Comparison of ENCODE assay signal across 10 cellular contexts in the genomic region with DNA sequence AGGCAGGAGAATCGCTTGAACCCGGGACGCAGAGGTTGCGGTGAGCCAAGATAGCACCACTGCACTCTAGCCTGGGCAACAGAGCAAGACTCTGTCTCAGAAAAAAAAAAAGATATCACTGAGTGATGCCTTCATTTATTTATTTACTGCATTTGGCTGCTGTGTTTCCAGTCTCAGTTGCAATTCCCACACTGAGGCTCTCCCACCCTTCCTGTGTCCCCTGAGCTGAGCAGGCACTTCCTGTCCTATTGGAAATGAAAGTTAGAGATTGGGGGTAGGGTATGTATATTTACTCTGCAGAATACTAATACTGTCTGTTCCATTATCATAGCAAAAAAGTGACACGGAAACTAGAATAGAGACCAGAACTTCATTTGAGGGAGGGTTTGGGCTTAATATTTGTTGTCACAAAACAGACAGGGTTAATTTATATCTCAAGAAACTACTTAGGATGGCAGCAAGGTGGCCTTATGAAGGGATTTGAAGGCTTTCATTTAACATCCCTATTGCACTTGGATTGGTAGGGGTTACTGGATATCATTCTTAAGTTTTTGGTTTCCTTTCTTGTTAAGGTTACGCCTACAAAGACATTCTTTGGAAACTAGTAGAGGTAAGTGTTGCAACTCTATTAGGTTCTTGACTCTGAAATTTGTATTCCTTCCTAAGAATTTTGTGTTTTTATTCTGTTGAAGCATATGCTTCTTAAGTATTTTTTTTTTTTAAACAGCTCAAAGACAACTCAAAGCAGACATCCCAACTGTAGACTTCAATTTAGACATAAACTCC. TPM values are rescaled to one million over a fixed set of nuclear protein-coding genes. Genes with fewer than 3 reads are reported as not detected.
DNase-seq lines count a peak whose midpoint lies in the region; ATAC-seq and TF ChIP-seq lines count a peak whose summit lies in the region.
"Had no signal": no experiment of that assay in that cellular context is flagged by ENCODE, and none has a peak within 500 bp of the region (broad histone marks: within the 10 kb centered on the region; RNA-seq: fewer than 3 reads in every experiment).

No MANE protein-coding gene starts in this region.

- TF ChIP-seq CTCF in esophagus muscularis mucosa (IDR thresholded peaks at IDR 0.05) = no peak

- no peak for ATAC-seq in natural killer cell treated with Interleukin-12 subunit alpha and Interleukin-12 subunit beta and Interleukin-15 and Interleukin-18, amount 100 ng/mL, for 72 hours
- ATAC-seq in HG03135 (IDR thresholded peaks at IDR 0.05; ENCODE audit: unreplicated experiment) (no peak), GM18498 (IDR thresholded peaks at IDR 0.05; ENCODE audit: unreplicated experiment) (no peak), HG02970 (IDR thresholded peaks at IDR 0.05; ENCODE audit: low FRiP score, unreplicated experiment) (no peak)

- H3K9me3 ChIP-seq in esophagus muscularis mucosa = no peaks in the 10 kb centered on the region
- H3K9me3 ChIP-seq: BLaER1 had no signal

- TF ChIP-seq EP300 in Ishikawa (IDR thresholded peaks at IDR 0.05; ENCODE audit: borderline replicate concordance) (no peak), esophagus muscularis mucosa (IDR thresholded peaks at IDR 0.05) (peak; percentile 40)

- WGBS in esophagus muscularis mucosa = 73% methylated on average over 6 of the region's 6 CpGs

- no peaks in the 10 kb centered on the region for H3K27me3 Mint-ChIP-seq in natural killer cell treated with Interleukin-12 subunit alpha and Interleukin-12 subunit beta and Interleukin-15 and Interleukin-18, amount 100 ng/mL, for 72 hours

- H3K4me3 ChIP-seq in esophagus muscularis mucosa = peak overlapping the region; percentile 51 to 68 (median 62)
- H3K4me3 ChIP-seq: BLaER1 had no signal

- no peaks in the 10 kb centered on the region for H3K27me3 ChIP-seq in esophagus muscularis mucosa
- H3K27me3 ChIP-seq: BLaER1 had no signal

- peak overlapping the region; percentile 80 for H3K4me3 Mint-ChIP-seq in natural killer cell treated with Interleukin-12 subunit alpha and Interleukin-12 subunit beta and Interleukin-15 and Interleukin-18, amount 100 ng/mL, for 72 hours

- intact Hi-C loops in esophagus muscularis mucosa (cut with DNase I) = loop anchor here (2.0 kb wide), 2 partner anchors 109 to 117 kb away; no protein-coding TSS in a partner anchor

- no peak for TF ChIP-seq POLR2A in esophagus muscularis mucosa (IDR thresholded peaks at IDR 0.05; ENCODE audit: low read depth)

- peaks cover 21 to 30% of the 10 kb centered on the region in 2 donors for H3K4me1 Mint-ChIP-seq in natural killer cell treated with Interleukin-12 subunit alpha and Interleukin-12 subunit beta and Interleukin-15 and Interleukin-18, amount 100 ng/mL, for 72 hours (ENCODE audit: low read depth in 2 of 2)

- H3K9me3 Mint-ChIP-seq in natural killer cell treated with Interleukin-12 subunit alpha and Interleukin-12 subunit beta and Interleukin-15 and Interleukin-18, amount 100 ng/mL, for 72 hours = no peaks in the 10 kb centered on the region

- H3K36me3 Mint-ChIP-seq in natural killer cell treated with Interleukin-12 subunit alpha and Interleukin-12 subunit beta and Interleukin-15 and Interleukin-18, amount 100 ng/mL, for 72 hours = no peaks in the 10 kb centered on the region

- peaks cover 8 to 50% (median 38%) of the 10 kb centered on the region in 4 donors for H3K4me1 ChIP-seq in esophagus muscularis mucosa

- DNase-seq in A172 (ENCODE audit: low spot score) (peak; percentile 21), esophagus muscularis mucosa (ENCODE audit: extremely low spot score) (no peak), NCI-H2171 (lab: John Stamatoyannopoulos, UW) (no peak)
- no peak for DNase-seq in natural killer cell treated with Interleukin-12 subunit alpha and Interleukin-12 subunit beta and Interleukin-15 and Interleukin-18, amount 100 ng/mL, for 72 hours (ENCODE audit: low spot score)

- H3K27ac ChIP-seq in esophagus muscularis mucosa (replicated peaks in 1 of 4) = peak overlapping the region; percentile 85 to 92 (median 86)
- H3K27ac ChIP-seq: BLaER1 had no signal

- H3K27ac Mint-ChIP-seq in natural killer cell treated with Interleukin-12 subunit alpha and Interleukin-12 subunit beta and Interleukin-15 and Interleukin-18, amount 100 ng/mL, for 72 hours = no peak overlapping the region

- no peak for TF ChIP-seq RAD21 in Ishikawa (IDR thresholded peaks at IDR 0.05; ENCODE audit: low read depth)

- H3K36me3 ChIP-seq in esophagus muscularis mucosa = no peaks in the 10 kb centered on the region
- H3K36me3 ChIP-seq: BLaER1 had no signal

TF ChIP-seq in Ishikawa, 13 proteins besides CTCF, POLR2A, EP300 and RAD21:
- 0 out of 2 replicates have a peak, but pooled peaks have one; percentile 8 for TF ChIP-seq CEBPB (IDR thresholded peaks at IDR 0.05)
- TF ChIP-seq TEAD4 (IDR thresholded peaks at IDR 0.05) = no peak

RNA-seq across cellular contexts. Expression of a gene that starts 1.4 kb away (rescaled TPM):
- 7.4 and 11.1 TPM in 2 replicates for total RNA-seq in A172 (2014; rRNA removed; shearing (Covaris generic))
- total RNA-seq in esophagus muscularis mucosa = 10 to 100 TPM; 31.6 to 49.4 (median 40.4) TPM
- total RNA-seq in natural killer cell treated with Interleukin-12 subunit alpha and Interleukin-12 subunit beta and Interleukin-15 and Interleukin-18, amount 100 ng/mL, for 72 hours = 1 to 10 TPM; 1.5 to 2.9 TPM

RNA-seq across cellular contexts. Expression of a gene that starts 32.3 kb away (rescaled TPM):
- 2.4 TPM in 1 of 2 replicates, not detected in the other for total RNA-seq in A172 (2014; rRNA removed; shearing (Covaris generic))
- total RNA-seq in esophagus muscularis mucosa = 1 to 10 TPM in 1 of 4 donors, under 1 TPM in 2, not detected in 1; 0.97 to 1.0 (median 0.99) TPM
- under 1 TPM in 1 of 2 donors, not detected in 1; 0.17 TPM for total RNA-seq in natural killer cell treated with Interleukin-12 subunit alpha and Interleukin-12 subunit beta and Interleukin-15 and Interleukin-18, amount 100 ng/mL, for 72 hours
- total RNA-seq: OCI-LY7 had no signal

RNA-seq across cellular contexts. Expression of a gene that starts 51.8 kb away (rescaled TPM):
- total RNA-seq in A172 (2014; rRNA removed; shearing (Covaris generic)) = 1.5 and 2.2 TPM in 2 replicates
- total RNA-seq in esophagus muscularis mucosa = 1 to 10 TPM; 1.4 to 2.2 (median 1.9) TPM
- 1 to 10 TPM; 2.8 to 6.9 TPM for total RNA-seq in natural killer cell treated with Interleukin-12 subunit alpha and Interleukin-12 subunit beta and Interleukin-15 and Interleukin-18, amount 100 ng/mL, for 72 hours
